ENCODE assay signal across 19 cellular contexts in genomic region chr13:72186730-72187422, GRCh38.
DNase-seq lines count a peak whose midpoint lies in the region; ATAC-seq and TF ChIP-seq lines count a peak whose summit lies in the region.
"Had no signal": no experiment of that assay in that cellular context is flagged by ENCODE, and none has a peak within 500 bp of the region (broad histone marks: within the 10 kb centered on the region; RNA-seq: fewer than 3 reads in every experiment).

No MANE protein-coding gene starts in this region.

- H3K79me2 ChIP-seq in PC-9 (ENCODE audit: low read depth) (no peaks in the 10 kb centered on the region), parathyroid adenoma (no peaks in the 10 kb centered on the region), osteoblast (ENCODE audit: insufficient read depth, low read length) (no peaks in the 10 kb centered on the region)

- DNase-seq in DMS53 (lab: John Stamatoyannopoulos, UW): peak; percentile 46
- DNase-seq in PC-9: peak in 1 of 2 experiments; percentile 23
- no peak for DNase-seq in HK-2 (ENCODE audit: unreplicated experiment)
- DNase-seq in osteoblast (ENCODE audit: insufficient read length, low spot score, missing footprints): no peak
- DNase-seq in AG08395 (ENCODE audit: low spot score): no peak
- DNase-seq: BE2C; CD8-positive, alpha-beta T cell; GOT3; IMR-90; NCI-H1048; NCI-H146; NCI-H2107; NCI-H345; NCI-H526 treated with DMSO at 0.1 percent for 48 hours had no signal

- H2AFZ ChIP-seq in PC-9 (0 out of 2 replicates have a peak overlapping the region, but pooled peaks have one; percentile 11), parathyroid adenoma (no peak overlapping the region), osteoblast (ENCODE audit: low read length) (no peak overlapping the region)

- H3K9ac ChIP-seq in parathyroid adenoma: no peak overlapping the region

- intact Hi-C loops in PC-9 (cut with micrococcal nuclease; ENCODE audit: unreplicated experiment): no loop called here

- ATAC-seq in esophagus mucosa: peak; percentile 86
- ATAC-seq: CD8-positive, alpha-beta T cell; Panc1; Right ventricle myocardium inferior had no signal

- no peaks in the 10 kb centered on the region for H3K9me2 ChIP-seq in PC-9 (ENCODE audit: insufficient read depth)

- peak overlapping the region; percentile 23; the same call in 1 of the 2 replicates for H3K4me2 ChIP-seq in PC-9
- no peak overlapping the region for H3K4me2 ChIP-seq in parathyroid adenoma (ENCODE audit: low read length)
- no peak overlapping the region for H3K4me2 ChIP-seq in osteoblast (ENCODE audit: insufficient read depth, low read length)

- H3K27me3 ChIP-seq in PC-9 (ENCODE audit: insufficient read depth, low read depth) (no peaks in the 10 kb centered on the region), parathyroid adenoma (ENCODE audit: control insufficient read depth, insufficient read depth, low read length) (no peaks in the 10 kb centered on the region), osteoblast (ENCODE audit: insufficient read depth, low read length) (no peaks in the 10 kb centered on the region)
- H3K27me3 ChIP-seq: BE2C had no signal

- BruUV-seq in PC-9 (replicated peaks; lab: Mats Ljungman, UMichigan): no TSS peak

- H3K4me3 ChIP-seq in PC-9: no peak overlapping the region
- H3K4me3 ChIP-seq in parathyroid adenoma (ENCODE audit: low read depth, low read length): no peak overlapping the region
- no peak overlapping the region for H3K4me3 ChIP-seq in osteoblast (ENCODE audit: insufficient read depth, low read length)
- H3K4me3 ChIP-seq: SK-N-MC had no signal

- TF ChIP-seq CTCF in PC-9 (conservative IDR thresholded peaks at IDR 0.05): no peak
- no peak for TF ChIP-seq CTCF in parathyroid adenoma (IDR thresholded peaks at IDR 0.05)
- TF ChIP-seq CTCF in osteoblast (IDR thresholded peaks at IDR 0.05; ENCODE audit: extremely low read depth, low read depth, low read length): no peak

- CTCF ChIA-PET in PC-9 (lab: Charles Lee): no interaction called here

- H3F3A ChIP-seq in PC-9 (ENCODE audit: insufficient read depth, low read depth): no peaks in the 10 kb centered on the region

- peaks cover 7% of the 10 kb centered on the region; the same call in 1 of the 2 replicates for H3K4me1 ChIP-seq in PC-9 (replicated peaks; ENCODE audit: insufficient read depth)
- peaks cover 5% of the 10 kb centered on the region for H3K4me1 ChIP-seq in parathyroid adenoma
- H3K4me1 ChIP-seq in osteoblast (ENCODE audit: insufficient read depth, low read length): no peaks in the 10 kb centered on the region
- H3K4me1 ChIP-seq: BE2C had no signal

- H3K27ac ChIP-seq in PC-9: 0 out of 2 replicates have a peak overlapping the region, but pooled peaks have one; percentile 9
- peak overlapping the region; percentile 57 for H3K27ac ChIP-seq in parathyroid adenoma
- no peak overlapping the region for H3K27ac ChIP-seq in osteoblast (ENCODE audit: low read depth, low read length)
- H3K27ac ChIP-seq: SK-N-MC had no signal

- POLR2A ChIA-PET in PC-9 (lab: Charles Lee; ENCODE audit: unreplicated experiment): no interaction called here

- no peaks in the 10 kb centered on the region for H3K9me3 ChIP-seq in PC-9 (ENCODE audit: insufficient read depth, low read depth)
- H3K9me3 ChIP-seq in parathyroid adenoma (ENCODE audit: control insufficient read depth, low read length): no peaks in the 10 kb centered on the region
- no peaks in the 10 kb centered on the region for H3K9me3 ChIP-seq in osteoblast (ENCODE audit: low read depth, low read length)
- H3K9me3 ChIP-seq: BE2C had no signal

- H4K20me1 ChIP-seq in PC-9 (ENCODE audit: insufficient read depth) (no peaks in the 10 kb centered on the region), osteoblast (ENCODE audit: insufficient read depth, low read length) (no peaks in the 10 kb centered on the region)

- no peaks in the 10 kb centered on the region for H3K36me3 ChIP-seq in PC-9 (ENCODE audit: low read depth)
- no peaks in the 10 kb centered on the region for H3K36me3 ChIP-seq in parathyroid adenoma (ENCODE audit: control insufficient read depth, insufficient read depth, low read length)
- no peaks in the 10 kb centered on the region for H3K36me3 ChIP-seq in osteoblast (ENCODE audit: insufficient read depth, low read length)
- H3K36me3 ChIP-seq: BE2C had no signal
